ENCODE assay signal across 31 cellular contexts in genomic region chr1:208224192-208224713, GRCh38.
"Had no signal": no experiment of that assay in that cellular context is flagged by ENCODE, and none has a peak within 500 bp of the region (broad histone marks: within the 10 kb centered on the region; RNA-seq: fewer than 3 reads in every experiment).

No MANE protein-coding gene starts in this region.

- H3K36me3 ChIP-seq: brain microvascular endothelial cell, Peyer's patch had no signal

- DNase-seq: activated CD4-positive, alpha-beta memory T cell treated with anti-CD3 and anti-CD28 coated beads for 36 hours; activated CD4-positive, alpha-beta T cell treated with anti-CD3 and anti-CD28 coated beads for 36 hours; activated CD4-positive, alpha-beta T cell treated with anti-CD3 and anti-CD28 coated beads, Interleukin-2, amount 50 U/mL, for 1 hour; activated CD8-positive, alpha-beta memory T cell treated with anti-CD3 and anti-CD28 coated beads, Interleukin-2, amount 50 U/mL, for 4 hours; activated naive CD4-positive, alpha-beta T cell treated with anti-CD3 and anti-CD28 coated beads, Interleukin-2, amount 10 ng/mL, durations not matched to agents 7 days and 5 days; activated naive CD8-positive, alpha-beta T cell treated with anti-CD3 and anti-CD28 coated beads, Interleukin-2, amount 50 U/mL, for 24 hours; activated T-cell treated with anti-CD3 and anti-CD28 coated beads for 4 hours; activated T-cell treated with anti-CD3 and anti-CD28 coated beads, Interleukin-2, amount 50 U/mL, for 4 hours; anterior cingulate cortex; brain microvascular endothelial cell; MM.1S; NCI-H1105; NCI-H1436 treated with DMSO at 0.1 percent for 48 hours; NCI-H1694 treated with DMSO at 0.1 percent for 48 hours; NCI-H2029; NCI-H345; NCI-H524 treated with DMSO at 0.1 percent for 48 hours; NK-92 treated with Interleukin-12 subunit alpha and Interleukin-12 subunit beta, amount 100 ng/mL, for 24 hours; PC-3; Peyer's patch; RPMI8226; SHP77 treated with DMSO at 0.1 percent for 48 hours; SK-N-SH had no signal

- H3K27ac ChIP-seq: KMS-11, Peyer's patch had no signal

- ATAC-seq: activated CD4-positive, alpha-beta T cell treated with anti-CD3 and anti-CD28 coated beads for 36 hours; activated CD4-positive, CD25-positive, alpha-beta regulatory T cell treated with anti-CD3 and anti-CD28 coated beads, Interleukin-2, amount 50 U/mL, for 24 hours; activated naive CD8-positive, alpha-beta T cell treated with anti-CD3 and anti-CD28 coated beads, Interleukin-2, amount 50 U/mL, for 24 hours; activated T-cell treated with anti-CD3 and anti-CD28 coated beads, Interleukin-2, amount 50 U/mL, for 4 hours; PC-3; WTC11 had no signal

- H3K27me3 ChIP-seq: brain microvascular endothelial cell, Peyer's patch, SJSA1 had no signal

- H3K36me3 Mint-ChIP-seq: activated CD4-positive, alpha-beta memory T cell treated with anti-CD3 and anti-CD28 coated beads for 36 hours; activated naive CD4-positive, alpha-beta T cell treated with anti-CD3 and anti-CD28 coated beads, Interleukin-2, amount 10 ng/mL, durations not matched to agents 7 days and 5 days; activated naive CD8-positive, alpha-beta T cell; WTC11 had no signal

- H3K4me2 ChIP-seq: KMS-11 had no signal

- H3K4me3 ChIP-seq: Peyer's patch, SJSA1 had no signal

- H3K4me3 Mint-ChIP-seq: activated CD4-positive, alpha-beta memory T cell treated with anti-CD3 and anti-CD28 coated beads for 36 hours; activated CD4-positive, alpha-beta T cell treated with anti-CD3 and anti-CD28 coated beads for 36 hours; activated naive CD4-positive, alpha-beta T cell treated with anti-CD3 and anti-CD28 coated beads, Interleukin-2, amount 10 ng/mL, durations not matched to agents 7 days and 5 days; activated naive CD8-positive, alpha-beta T cell; activated naive CD8-positive, alpha-beta T cell treated with anti-CD3 and anti-CD28 coated beads, Interleukin-2, amount 50 U/mL, for 24 hours; activated T-cell treated with anti-CD3 and anti-CD28 coated beads, Interleukin-2, amount 50 U/mL, for 4 hours; activated T-helper 1 cell treated with anti-CD3 and anti-CD28 coated beads, Interleukin-12 subunit alpha, Interleukin-12 subunit beta, Interleukin-2, Interleukin-4 antibody, amounts not matched to agents 30 ng/mL and 10 ng/mL and 1 ng/mL, durations not matched to agents 14 hours and 24 hours and 36 hours; T-helper 1 cell treated with Interleukin-12 subunit alpha and Interleukin-12 subunit beta and Interleukin-4 antibody, amounts not matched to agents 30 μg/mL and 1 μg/mL, for 36 hours; T-helper 2 cell treated with Interferon-gamma antibody and Interleukin-4, amounts not matched to agents 5 μg/mL and 100 μg/mL, for 36 hours; WTC11 had no signal

- H3K27ac Mint-ChIP-seq: activated CD4-positive, alpha-beta memory T cell treated with anti-CD3 and anti-CD28 coated beads for 36 hours; activated CD4-positive, alpha-beta T cell treated with anti-CD3 and anti-CD28 coated beads for 36 hours; activated naive CD4-positive, alpha-beta T cell treated with anti-CD3 and anti-CD28 coated beads, Interleukin-2, amount 10 ng/mL, durations not matched to agents 7 days and 5 days; activated naive CD8-positive, alpha-beta T cell; activated naive CD8-positive, alpha-beta T cell treated with anti-CD3 and anti-CD28 coated beads, Interleukin-2, amount 50 U/mL, for 24 hours; activated T-helper 1 cell treated with anti-CD3 and anti-CD28 coated beads, Interleukin-12 subunit alpha, Interleukin-12 subunit beta, Interleukin-2, Interleukin-4 antibody, amounts not matched to agents 30 ng/mL and 10 ng/mL and 1 ng/mL, durations not matched to agents 14 hours and 24 hours and 36 hours; T-helper 1 cell treated with Interleukin-12 subunit alpha and Interleukin-12 subunit beta and Interleukin-4 antibody, amounts not matched to agents 30 μg/mL and 1 μg/mL, for 36 hours; T-helper 2 cell treated with Interferon-gamma antibody and Interleukin-4, amounts not matched to agents 5 μg/mL and 100 μg/mL, for 36 hours; WTC11 had no signal

- H3K9me3 Mint-ChIP-seq: activated CD4-positive, alpha-beta memory T cell treated with anti-CD3 and anti-CD28 coated beads for 36 hours; activated naive CD4-positive, alpha-beta T cell treated with anti-CD3 and anti-CD28 coated beads, Interleukin-2, amount 10 ng/mL, durations not matched to agents 7 days and 5 days; activated naive CD8-positive, alpha-beta T cell treated with anti-CD3 and anti-CD28 coated beads, Interleukin-2, amount 50 U/mL, for 24 hours; activated T-cell treated with anti-CD3 and anti-CD28 coated beads, Interleukin-2, amount 50 U/mL, for 4 hours; activated T-helper 1 cell treated with anti-CD3 and anti-CD28 coated beads, Interleukin-12 subunit alpha, Interleukin-12 subunit beta, Interleukin-2, Interleukin-4 antibody, amounts not matched to agents 30 ng/mL and 10 ng/mL and 1 ng/mL, durations not matched to agents 14 hours and 24 hours and 36 hours; T-helper 1 cell treated with Interleukin-12 subunit alpha and Interleukin-12 subunit beta and Interleukin-4 antibody, amounts not matched to agents 30 μg/mL and 1 μg/mL, for 36 hours; T-helper 2 cell treated with Interferon-gamma antibody and Interleukin-4, amounts not matched to agents 5 μg/mL and 100 μg/mL, for 36 hours had no signal

- H3K9ac ChIP-seq: KMS-11 had no signal

- H3K9me3 ChIP-seq: Peyer's patch, SJSA1, SK-N-SH had no signal

- H3K4me1 Mint-ChIP-seq: activated CD4-positive, alpha-beta T cell treated with anti-CD3 and anti-CD28 coated beads for 36 hours; activated naive CD4-positive, alpha-beta T cell treated with anti-CD3 and anti-CD28 coated beads, Interleukin-2, amount 10 ng/mL, durations not matched to agents 7 days and 5 days had no signal
